Comparison of ENCODE assay signal across 11 cellular contexts in genomic region chr1:186188004-186188539, GRCh38.
A peak's percentile ranks its signal among the peaks of the same experiment; 100 is the strongest.
DNase-seq lines count a peak whose midpoint lies in the region; ATAC-seq, FAIRE-seq and TF ChIP-seq lines count a peak whose summit lies in the region.
"Had no signal": no experiment of that assay in that cellular context is flagged by ENCODE, and none has a peak within 500 bp of the region (broad histone marks: within the 10 kb centered on the region; RNA-seq: fewer than 3 reads in every experiment).

No MANE protein-coding gene starts in this region.

- H3K36me3 Mint-ChIP-seq in MCF 10A (ENCODE audit: insufficient read depth, unreplicated experiment): no peaks in the 10 kb centered on the region
- H3K36me3 Mint-ChIP-seq in type B pancreatic cell: peaks cover 3% of the 10 kb centered on the region
- H3K36me3 Mint-ChIP-seq in mesothelial cell of epicardium: peaks cover 13% of the 10 kb centered on the region

- CTCF ChIA-PET in MCF 10A (lab: Yijun Ruan, JAX) (interaction anchor here (0.8 kb wide), 1 partner anchor 15 kb away, joined by 3 read pairs; no protein-coding TSS in a partner anchor), endothelial cell of umbilical vein (lab: Charles Lee) (interaction anchor here (0.6 to 2.9 kb wide), 6 partner anchors 12 to 467 kb away, joined by 3 to 15 read pairs (median 7); no protein-coding TSS in a partner anchor)

- peak; percentile 99 for FAIRE-seq in endothelial cell of umbilical vein (lab: Jason Lieb, UNC)
- FAIRE-seq: H1 had no signal

- no peak for ATAC-seq in omental fat pad (ENCODE audit: low FRiP score)

- H3K9me3 Mint-ChIP-seq in MCF 10A (ENCODE audit: unreplicated experiment): no peaks in the 10 kb centered on the region
- peaks cover 8% of the 10 kb centered on the region for H3K9me3 Mint-ChIP-seq in type B pancreatic cell
- no peaks in the 10 kb centered on the region for H3K9me3 Mint-ChIP-seq in mesothelial cell of epicardium

- no TSS peak for BruUV-seq in MCF 10A (replicated peaks; lab: Mats Ljungman, UMichigan)
- no TSS peak for BruUV-seq in endothelial cell of umbilical vein (replicated peaks; lab: Mats Ljungman, UMichigan)

- H3K4me2 ChIP-seq in endothelial cell of umbilical vein (ENCODE audit: insufficient read depth, low read length): peak overlapping the region; percentile 80

- H3K27ac ChIP-seq in breast epithelium (no peak overlapping the region), endothelial cell of umbilical vein (ENCODE audit: insufficient read depth, low read depth, low read length) (peak overlapping the region; percentile 83)

- H3K36me3 ChIP-seq in breast epithelium (no peaks in the 10 kb centered on the region), endothelial cell of umbilical vein (ENCODE audit: control insufficient read depth in 2 of 2, extremely low read depth in 1 of 2, insufficient read depth in 2 of 2, low read length in 2 of 2) (no peaks in the 10 kb centered on the region)

- H3K4me1 Mint-ChIP-seq in MCF 10A (ENCODE audit: insufficient read depth, unreplicated experiment) (peaks cover 45% of the 10 kb centered on the region), type B pancreatic cell (ENCODE audit: unreplicated experiment) (peaks cover 8% of the 10 kb centered on the region), mesothelial cell of epicardium (peaks cover 12% of the 10 kb centered on the region)

- no peaks in the 10 kb centered on the region for H3K27me3 ChIP-seq in breast epithelium
- no peaks in the 10 kb centered on the region for H3K27me3 ChIP-seq in endothelial cell of umbilical vein (ENCODE audit: control insufficient read depth in 2 of 2, insufficient read depth in 2 of 2, low read length in 2 of 2)

- H3K9ac ChIP-seq in endothelial cell of umbilical vein (replicated peaks; ENCODE audit: extremely low read depth, insufficient read depth, low read length): peak overlapping the region; percentile 28

- H3K4me3 Mint-ChIP-seq in MCF 10A (ENCODE audit: unreplicated experiment): no peak overlapping the region
- H3K4me3 Mint-ChIP-seq in type B pancreatic cell: no peak overlapping the region
- H3K4me3 Mint-ChIP-seq in mesothelial cell of epicardium: no peak overlapping the region

- H3K27me3 Mint-ChIP-seq in MCF 10A (ENCODE audit: insufficient read depth, unreplicated experiment) (no peaks in the 10 kb centered on the region), type B pancreatic cell (peaks cover 4% of the 10 kb centered on the region), mesothelial cell of epicardium (ENCODE audit: low read depth) (no peaks in the 10 kb centered on the region)

- H4K20me1 ChIP-seq in endothelial cell of umbilical vein (replicated peaks; ENCODE audit: control insufficient read depth, extremely low read depth, insufficient read depth, low read length): no peaks in the 10 kb centered on the region

- no peaks in the 10 kb centered on the region for H3K4me1 ChIP-seq in breast epithelium
- peaks cover 25% of the 10 kb centered on the region for H3K4me1 ChIP-seq in endothelial cell of umbilical vein (ENCODE audit: control insufficient read depth, extremely low read depth, insufficient read depth, low read length)

- H3K4me3 ChIP-seq in breast epithelium (no peak overlapping the region), endothelial cell of umbilical vein (replicated peaks in 1 of 3; ENCODE audit: insufficient read depth in 1 of 3, low read depth in 1 of 3, low read length in 3 of 3) (no peak overlapping the region)

- TF ChIP-seq CTCF in MCF 10A (IDR thresholded peaks at IDR 0.05; ENCODE audit: unreplicated experiment): no peak
- no peak for TF ChIP-seq CTCF in breast epithelium (IDR thresholded peaks at IDR 0.05)
- no peak for TF ChIP-seq CTCF in endothelial cell of umbilical vein (IDR thresholded peaks at IDR 0.05; ENCODE audit: extremely low read depth in 1 of 2, insufficient read depth in 1 of 2, low read depth in 1 of 2, low read length in 2 of 2)
- no peak for TF ChIP-seq CTCF in type B pancreatic cell (conservative IDR thresholded peaks at IDR 0.05)
- no peak for TF ChIP-seq CTCF in mesothelial cell of epicardium (IDR thresholded peaks at IDR 0.05; ENCODE audit: unreplicated experiment)
- TF ChIP-seq CTCF in omental fat pad (IDR thresholded peaks at IDR 0.05): no peak

- dilution Hi-C loops in endothelial cell of umbilical vein (cut with MboI; ENCODE audit: extremely low pct_ligation_motif_present, low sequenced_read_pairs): no loop called here

- peak overlapping the region; percentile 58 for H3K27ac Mint-ChIP-seq in MCF 10A (ENCODE audit: low read depth, unreplicated experiment)
- H3K27ac Mint-ChIP-seq in type B pancreatic cell: peak overlapping the region; percentile 83
- H3K27ac Mint-ChIP-seq in mesothelial cell of epicardium: no peak overlapping the region

- H2AFZ ChIP-seq in endothelial cell of umbilical vein (ENCODE audit: low read depth, low read length): peak overlapping the region; percentile 25

- no peaks in the 10 kb centered on the region for H3K9me1 ChIP-seq in endothelial cell of umbilical vein (replicated peaks; ENCODE audit: control insufficient read depth, extremely low read depth, insufficient read depth, low read length)

- POLR2A ChIA-PET in MCF 10A (lab: Yijun Ruan, JAX): interaction anchor here (0.7 to 5.3 kb wide), 6 partner anchors 9 to 446 kb away, joined by 3 to 24 read pairs (median 4); no protein-coding TSS in a partner anchor
- POLR2A ChIA-PET in endothelial cell of umbilical vein (lab: Charles Lee): no interaction called here

- H3K9me3 ChIP-seq in breast epithelium: no peaks in the 10 kb centered on the region
- H3K9me3 ChIP-seq in endothelial cell of umbilical vein (replicated peaks; ENCODE audit: control insufficient read depth, insufficient read depth, low read length): no peaks in the 10 kb centered on the region

- no peak for TF ChIP-seq POLR2A in breast epithelium (IDR thresholded peaks at IDR 0.05)
- TF ChIP-seq POLR2A in endothelial cell of umbilical vein (IDR thresholded peaks at IDR 0.05; ENCODE audit: low read depth, low read length): no peak

- peak; percentile 92 for DNase-seq in MCF 10A (ENCODE audit: unreplicated experiment)
- no peak for DNase-seq in breast epithelium (ENCODE audit: low spot score in 2 of 2)
- peak; percentile 89 for DNase-seq in HS-5 (ENCODE audit: low read depth)
- peak; percentile 78 for DNase-seq in endothelial cell of umbilical vein (ENCODE audit: low read depth, low spot score)
- no peak for DNase-seq in type B pancreatic cell (ENCODE audit: extremely low spot score, unreplicated experiment)
- no peak for DNase-seq in mesothelial cell of epicardium (ENCODE audit: low spot score in 2 of 2, unreplicated experiment in 2 of 2)
- DNase-seq in effector CD4-positive, alpha-beta T cell: no peak
- no peak for DNase-seq in omental fat pad (ENCODE audit: low spot score)
- DNase-seq: activated naive CD4-positive, alpha-beta T cell; NCI-H82 had no signal

- no peaks in the 10 kb centered on the region for H3K79me2 ChIP-seq in endothelial cell of umbilical vein (ENCODE audit: control insufficient read depth, insufficient read depth, low read length)

- intact Hi-C loops in MCF 10A (cut with micrococcal nuclease) (loop anchor here (1.0 kb wide), 1 partner anchor 13 kb away; no protein-coding TSS in a partner anchor), breast epithelium (cut with DNase I; ENCODE audit: low total_unique reads) (no loop called here), endothelial cell of umbilical vein (cut with micrococcal nuclease) (loop anchor here (1.0 to 5.0 kb wide), 2 partner anchors 86 to 326 kb away; no protein-coding TSS in a partner anchor)

TF ChIP-seq in endothelial cell of umbilical vein, 7 proteins besides CTCF, POLR2A, EP300 and RAD21:
- TF ChIP-seq JUN (IDR thresholded peaks at IDR 0.05; ENCODE audit: borderline replicate concordance, insufficient read depth, insufficient read length, low read depth): peak; percentile 85
- peak; percentile 48 for TF ChIP-seq POLR2AphosphoS5 (IDR thresholded peaks at IDR 0.05; ENCODE audit: insufficient read depth, low read depth, low read length)
- TF ChIP-seq MYC (IDR thresholded peaks at IDR 0.05; ENCODE audit: low read depth, low read length): no peak
- no peak for TF ChIP-seq GATA2 (IDR thresholded peaks at IDR 0.05; ENCODE audit: insufficient read depth, insufficient read length, low read depth, low read length)
- TF ChIP-seq MAX (IDR thresholded peaks at IDR 0.05; ENCODE audit: insufficient read depth, insufficient read length): no peak
- TF ChIP-seq FOS (IDR thresholded peaks at IDR 0.05; ENCODE audit: borderline replicate concordance, insufficient read depth, low read length): peak; percentile 99
- TF ChIP-seq EZH2 (IDR thresholded peaks at IDR 0.05; ENCODE audit: borderline replicate concordance, low read depth, low read length, severe bottlenecking): no peak

Comparison
In these comparisons a context has a peak if more than half of its experiments do, and no peak if none do; other contexts are left out.
1. DNase-seq: peak in MCF 10A (single experiment), HS-5 (single experiment) and endothelial cell of umbilical vein (single experiment); none in breast epithelium (0 of 2), type B pancreatic cell (single experiment), mesothelial cell of epicardium (0 of 2), effector CD4-positive, alpha-beta T cell (single experiment) and omental fat pad (single experiment).